31 cellular contexts compared by ENCODE assay signal in genomic region chr7:131174391-131174790, GRCh38.
"Had no signal": no experiment of that assay in that cellular context is flagged by ENCODE, and none has a peak within 500 bp of the region (broad histone marks: within the 10 kb centered on the region; RNA-seq: fewer than 3 reads in every experiment).

No MANE protein-coding gene starts in this region.

- H3K9me3 Mint-ChIP-seq: activated CD4-positive, alpha-beta memory T cell treated with anti-CD3 and anti-CD28 coated beads, Interleukin-2, amount 10 ng/mL, durations not matched to agents 7 days and 5 days; activated CD4-positive, alpha-beta T cell treated with anti-CD3 and anti-CD28 coated beads, Interleukin-2, amount 10 ng/mL, durations not matched to agents 7 days and 5 days; activated naive CD4-positive, alpha-beta T cell treated with anti-CD3 and anti-CD28 coated beads, Interleukin-2, amount 10 ng/mL, durations not matched to agents 7 days and 5 days; activated naive CD4-positive, alpha-beta T cell treated with anti-CD3 and anti-CD28 coated beads, Interleukin-2, amount 50 U/mL, for 72 hours; activated naive CD8-positive, alpha-beta T cell treated with anti-CD3 and anti-CD28 coated beads, Interleukin-2, amount 10 ng/mL, durations not matched to agents 7 days and 5 days; activated T-cell treated with anti-CD3 and anti-CD28 coated beads, Interleukin-2, amount 50 U/mL, for 24 hours; activated T-cell treated with anti-CD3 and anti-CD28 coated beads, Interleukin-2, amount 50 U/mL, for 72 hours; central memory CD8-positive, alpha-beta T cell; dendritic cell treated with granulocyte-macrophage colony-stimulating factor and Interleukin-4, amounts not matched to agents 40 ng/mL and 50 ng/mL, for 4 days; endodermal cell; T-helper 2 cell treated with Interferon-gamma antibody and Interleukin-4, amounts not matched to agents 5 μg/mL and 100 μg/mL, for 36 hours had no signal

- H3K36me3 ChIP-seq: ascending aorta, brain microvascular endothelial cell, gastroesophageal sphincter had no signal

- ATAC-seq: activated CD4-positive, alpha-beta T cell treated with anti-CD3 and anti-CD28 coated beads for 36 hours; activated naive CD4-positive, alpha-beta T cell treated with anti-CD3 and anti-CD28 coated beads, Interleukin-2, amount 50 U/mL, for 72 hours; activated T-cell treated with anti-CD3 and anti-CD28 coated beads, Interleukin-2, amount 50 U/mL, for 72 hours; esophagus mucosa; gastroesophageal sphincter; T-helper 17 cell had no signal

- H3K4me1 Mint-ChIP-seq: activated CD4-positive, alpha-beta memory T cell treated with anti-CD3 and anti-CD28 coated beads, Interleukin-2, amount 10 ng/mL, durations not matched to agents 7 days and 5 days; activated CD4-positive, alpha-beta T cell treated with anti-CD3 and anti-CD28 coated beads for 36 hours; activated CD4-positive, alpha-beta T cell treated with anti-CD3 and anti-CD28 coated beads, Interleukin-2, amount 10 ng/mL, durations not matched to agents 7 days and 5 days; activated naive CD4-positive, alpha-beta T cell treated with anti-CD3 and anti-CD28 coated beads, Interleukin-2, amount 10 ng/mL, durations not matched to agents 7 days and 5 days; activated naive CD8-positive, alpha-beta T cell treated with anti-CD3 and anti-CD28 coated beads, Interleukin-2, amount 10 ng/mL, durations not matched to agents 7 days and 5 days; central memory CD8-positive, alpha-beta T cell; endodermal cell had no signal

- FAIRE-seq: bronchial epithelial cell had no signal

- DNase-seq: activated CD4-positive, alpha-beta memory T cell treated with anti-CD3 and anti-CD28 coated beads, Interleukin-2, amount 10 ng/mL, durations not matched to agents 7 days and 5 days; activated CD4-positive, alpha-beta T cell treated with anti-CD3 and anti-CD28 coated beads for 36 hours; activated CD4-positive, alpha-beta T cell treated with anti-CD3 and anti-CD28 coated beads, Interleukin-2, amount 10 ng/mL, durations not matched to agents 7 days and 5 days; activated CD4-positive, alpha-beta T cell treated with anti-CD3 and anti-CD28 coated beads, Interleukin-2, amount 50 U/mL, for 4 hours; activated CD4-positive, CD25-positive, alpha-beta regulatory T cell; activated CD4-positive, CD25-positive, alpha-beta regulatory T cell treated with anti-CD3 and anti-CD28 coated beads, Interleukin-2, amount 50 U/mL, for 72 hours; activated CD8-positive, alpha-beta memory T cell treated with anti-CD3 and anti-CD28 coated beads, Interleukin-2, amount 50 U/mL, for 48 hours; activated gamma-delta T cell; activated naive CD4-positive, alpha-beta T cell; activated naive CD4-positive, alpha-beta T cell treated with anti-CD3 and anti-CD28 coated beads, Interleukin-2, amount 10 ng/mL, durations not matched to agents 7 days and 5 days; activated naive CD8-positive, alpha-beta T cell treated with anti-CD3 and anti-CD28 coated beads, Interleukin-2, amount 10 ng/mL, durations not matched to agents 7 days and 5 days; activated T-cell treated with anti-CD3 and anti-CD28 coated beads for 4 hours; activated T-cell treated with anti-CD3 and anti-CD28 coated beads, Interleukin-2, amount 50 U/mL, for 24 hours; activated T-cell treated with anti-CD3 and anti-CD28 coated beads, Interleukin-2, amount 50 U/mL, for 72 hours; brain microvascular endothelial cell; dorsolateral prefrontal cortex; effector memory CD4-positive, alpha-beta T cell; endodermal cell; foreskin melanocyte; hippocampal formation; T-helper 17 cell; T1000 had no signal

- H3K27ac ChIP-seq: ascending aorta, coronary artery, dorsolateral prefrontal cortex, gastroesophageal sphincter had no signal

- H3K36me3 Mint-ChIP-seq: activated naive CD4-positive, alpha-beta T cell treated with anti-CD3 and anti-CD28 coated beads, Interleukin-2, amount 10 ng/mL, durations not matched to agents 7 days and 5 days; activated naive CD4-positive, alpha-beta T cell treated with anti-CD3 and anti-CD28 coated beads, Interleukin-2, amount 50 U/mL, for 72 hours; activated naive CD8-positive, alpha-beta T cell treated with anti-CD3 and anti-CD28 coated beads, Interleukin-2, amount 10 ng/mL, durations not matched to agents 7 days and 5 days had no signal

- H3K27me3 Mint-ChIP-seq: activated T-cell treated with anti-CD3 and anti-CD28 coated beads, Interleukin-2, amount 50 U/mL, for 24 hours had no signal

- H3K4me3 ChIP-seq: ascending aorta, coronary artery, dorsolateral prefrontal cortex, gastroesophageal sphincter had no signal

- H3K4me3 Mint-ChIP-seq: activated CD4-positive, alpha-beta memory T cell treated with anti-CD3 and anti-CD28 coated beads, Interleukin-2, amount 10 ng/mL, durations not matched to agents 7 days and 5 days; activated CD4-positive, alpha-beta T cell treated with anti-CD3 and anti-CD28 coated beads for 36 hours; activated CD4-positive, alpha-beta T cell treated with anti-CD3 and anti-CD28 coated beads, Interleukin-2, amount 10 ng/mL, durations not matched to agents 7 days and 5 days; activated naive CD4-positive, alpha-beta T cell treated with anti-CD3 and anti-CD28 coated beads, Interleukin-2, amount 10 ng/mL, durations not matched to agents 7 days and 5 days; activated naive CD8-positive, alpha-beta T cell treated with anti-CD3 and anti-CD28 coated beads, Interleukin-2, amount 10 ng/mL, durations not matched to agents 7 days and 5 days; activated T-cell treated with anti-CD3 and anti-CD28 coated beads, Interleukin-2, amount 50 U/mL, for 24 hours; activated T-cell treated with anti-CD3 and anti-CD28 coated beads, Interleukin-2, amount 50 U/mL, for 72 hours; central memory CD8-positive, alpha-beta T cell; dendritic cell treated with granulocyte-macrophage colony-stimulating factor and Interleukin-4, amounts not matched to agents 40 ng/mL and 50 ng/mL, for 4 days; endodermal cell; T-helper 17 cell; T-helper 2 cell treated with Interferon-gamma antibody and Interleukin-4, amounts not matched to agents 5 μg/mL and 100 μg/mL, for 36 hours had no signal

- H3K9me3 ChIP-seq: ascending aorta, gastroesophageal sphincter had no signal

- H3K27me3 ChIP-seq: ascending aorta, brain microvascular endothelial cell, dorsolateral prefrontal cortex had no signal

- H3K4me1 ChIP-seq: ascending aorta, gastroesophageal sphincter had no signal

- H3K27ac Mint-ChIP-seq: activated CD4-positive, alpha-beta memory T cell treated with anti-CD3 and anti-CD28 coated beads, Interleukin-2, amount 10 ng/mL, durations not matched to agents 7 days and 5 days; activated CD4-positive, alpha-beta T cell treated with anti-CD3 and anti-CD28 coated beads for 36 hours; activated CD4-positive, alpha-beta T cell treated with anti-CD3 and anti-CD28 coated beads, Interleukin-2, amount 10 ng/mL, durations not matched to agents 7 days and 5 days; activated naive CD4-positive, alpha-beta T cell treated with anti-CD3 and anti-CD28 coated beads, Interleukin-2, amount 10 ng/mL, durations not matched to agents 7 days and 5 days; activated naive CD4-positive, alpha-beta T cell treated with anti-CD3 and anti-CD28 coated beads, Interleukin-2, amount 50 U/mL, for 72 hours; activated naive CD8-positive, alpha-beta T cell treated with anti-CD3 and anti-CD28 coated beads, Interleukin-2, amount 10 ng/mL, durations not matched to agents 7 days and 5 days; activated T-cell treated with anti-CD3 and anti-CD28 coated beads, Interleukin-2, amount 50 U/mL, for 24 hours; activated T-cell treated with anti-CD3 and anti-CD28 coated beads, Interleukin-2, amount 50 U/mL, for 72 hours; dendritic cell treated with granulocyte-macrophage colony-stimulating factor and Interleukin-4, amounts not matched to agents 40 ng/mL and 50 ng/mL, for 4 days; endodermal cell; T-helper 17 cell; T-helper 2 cell treated with Interferon-gamma antibody and Interleukin-4, amounts not matched to agents 5 μg/mL and 100 μg/mL, for 36 hours had no signal
